8 cellular contexts compared by ENCODE assay signal in genomic region chr16:87457724-87458423, GRCh38.
DNase-seq lines count a peak whose midpoint lies in the region; ATAC-seq lines count a peak whose summit lies in the region.

No MANE protein-coding gene starts in this region.

- no peaks in the 10 kb centered on the region for H3K27me3 Mint-ChIP-seq in effector memory CD8-positive, alpha-beta T cell

- ATAC-seq in effector memory CD8-positive, alpha-beta T cell (replicated peaks), result peak; percentile 43
- no peak for ATAC-seq in HG02623 (IDR thresholded peaks at IDR 0.05; ENCODE audit: unreplicated experiment)
- ATAC-seq in GM21447 (IDR thresholded peaks at IDR 0.05; ENCODE audit: unreplicated experiment), result no peak
- no peak for ATAC-seq in GM21576 (IDR thresholded peaks at IDR 0.05; ENCODE audit: unreplicated experiment)

- peak overlapping the region; percentile 81 to 84 for H3K27ac Mint-ChIP-seq in effector memory CD8-positive, alpha-beta T cell

- no peaks in the 10 kb centered on the region for H3K9me3 Mint-ChIP-seq in effector memory CD8-positive, alpha-beta T cell

- peak overlapping the region in 1 of 2 donors; percentile 26 for H3K4me3 Mint-ChIP-seq in effector memory CD8-positive, alpha-beta T cell

- H3K4me1 Mint-ChIP-seq in effector memory CD8-positive, alpha-beta T cell (ENCODE audit: low read depth in 2 of 2), result peaks cover 12 to 14% of the 10 kb centered on the region in 2 donors

- peak; percentile 94 for DNase-seq in GM04503 (ENCODE audit: low read depth)
- DNase-seq in RKO (ENCODE audit: low spot score), result peak; percentile 93
- DNase-seq in effector memory CD8-positive, alpha-beta T cell, result no peak
- peak; percentile 70 for DNase-seq in stimulated activated CD4-positive, alpha-beta T cell treated with anti-CD3 and anti-CD28 coated beads, Interleukin-15, amount 100 ng/mL, for 24 hours
- DNase-seq in SIG-M5 (lab: John Stamatoyannopoulos, UW), result no peak

- H3K36me3 Mint-ChIP-seq in effector memory CD8-positive, alpha-beta T cell (ENCODE audit: insufficient read depth), result peaks cover 18% of the 10 kb centered on the region

Comparison
In these comparisons a context has a peak if more than half of its experiments do, and no peak if none do; other contexts are left out.
1. DNase-seq: peak in GM04503 (single experiment), RKO (single experiment) and stimulated activated CD4-positive, alpha-beta T cell treated with anti-CD3 and anti-CD28 coated beads, Interleukin-15, amount 100 ng/mL, for 24 hours (single experiment); none in effector memory CD8-positive, alpha-beta T cell (0 of 3) and SIG-M5 (single experiment).